8 cellular contexts compared by ENCODE assay signal in genomic region chr19:18192673-18193387, GRCh38. TPM values are rescaled to one million over a fixed set of nuclear protein-coding genes. Genes with fewer than 3 reads are reported as not detected.
DNase-seq lines count a peak whose midpoint lies in the region; ATAC-seq, FAIRE-seq and TF ChIP-seq lines count a peak whose summit lies in the region.

TSS of gene MPV17L2 (plus strand) at chr19:18193218. CDS start at chr19:18193282, 64 bp downstream.

- H3K4me3 ChIP-seq in AG10803 (ENCODE audit: low read length): peak within 1 kb of the TSS; percentile 78
- peak within 1 kb of the TSS; percentile 83 to 89 (median 86) for H3K4me3 ChIP-seq in keratinocyte (ENCODE audit: control insufficient read depth in 2 of 3, extremely low read depth in 1 of 3, insufficient read depth in 2 of 3, low read depth in 1 of 3, low read length in 3 of 3)

- H3K9me3 ChIP-seq in keratinocyte (ENCODE audit: control insufficient read depth, low read depth, low read length): no peaks in the 10 kb centered on the region

- H3K36me3 ChIP-seq in keratinocyte (ENCODE audit: control insufficient read depth in 2 of 2, extremely low read depth in 1 of 2, insufficient read depth in 2 of 2, low read length in 2 of 2): peaks cover 4 to 9% of the 10 kb centered on the region in 2 experiments

- FAIRE-seq in keratinocyte (lab: Jason Lieb, UNC): peak; percentile 97

- no peaks in the 10 kb centered on the region for H4K20me1 ChIP-seq in keratinocyte (ENCODE audit: control insufficient read depth, extremely low read depth, insufficient read depth, low read length)

- peak within 1 kb of the TSS; percentile 98 for H3K4me2 ChIP-seq in keratinocyte (ENCODE audit: control insufficient read depth, extremely low read depth, insufficient read depth, low read depth, low read length)

- dilution Hi-C loops in keratinocyte (cut with MboI; ENCODE audit: extremely low pct_ligation_motif_present, low sequenced_read_pairs): no loop called here

- H3K27ac ChIP-seq in keratinocyte (ENCODE audit: control insufficient read depth, insufficient read depth, low read length): peak within 1 kb of the TSS; percentile 81

- H3K9me1 ChIP-seq in keratinocyte (ENCODE audit: control insufficient read depth, extremely low read depth, insufficient read depth, low read length): peaks cover 4% of the 10 kb centered on the region

- ATAC-seq in GM19043 (IDR thresholded peaks at IDR 0.05; ENCODE audit: low read depth, unreplicated experiment) (peak; percentile 88), HG03432 (IDR thresholded peaks at IDR 0.05; ENCODE audit: unreplicated experiment) (peak; percentile 84)

- TF ChIP-seq CTCF in AG10803 (conservative IDR thresholded peaks at IDR 0.05; ENCODE audit: low read length): no peak
- no peak for TF ChIP-seq CTCF in chondrocyte (IDR thresholded peaks at IDR 0.05)
- no peak for TF ChIP-seq CTCF in keratinocyte (optimal IDR thresholded peaks at IDR 0.05 in 1 of 3, IDR thresholded peaks at IDR 0.05 in 1 of 3, conservative IDR thresholded peaks at IDR 0.05 in 1 of 3; ENCODE audit: extremely low read depth in 1 of 3, insufficient read depth in 2 of 3, low read length in 3 of 3)

- H3K27ac Mint-ChIP-seq in chondrocyte (ENCODE audit: unreplicated experiment): peak within 1 kb of the TSS; percentile 94

- H3K4me1 ChIP-seq in keratinocyte (ENCODE audit: control insufficient read depth, extremely low read depth, insufficient read depth, low read length): peaks cover 20% of the 10 kb centered on the region

- H3K4me1 Mint-ChIP-seq in chondrocyte (ENCODE audit: low read depth): peaks cover 24% of the 10 kb centered on the region

- peak within 1 kb of the TSS; percentile 79 for H3K4me3 Mint-ChIP-seq in chondrocyte (ENCODE audit: unreplicated experiment)

- DNase-seq in AG10803 (ENCODE audit: low read depth) (peak; percentile 100), NCI-H510A (lab: John Stamatoyannopoulos, UW) (peak; percentile 99), chondrocyte (ENCODE audit: low spot score) (peak; percentile 100), keratinocyte (ENCODE audit: low read depth, low spot score) (peak; percentile 99)
- DNase-seq in activated CD4-positive, alpha-beta T cell treated with anti-CD3 and anti-CD28 coated beads for 24 hours (ENCODE audit: low read depth in 2 of 2): peak; percentile 93 to 96
- DNase-seq in stimulated activated CD4-positive, alpha-beta T cell treated with anti-CD3 and anti-CD28 coated beads, Interleukin-15, amount 100 ng/mL, for 1 hour (ENCODE audit: low read depth in 1 of 2, low spot score in 1 of 2): peak; percentile 95 to 96

- H3K79me2 ChIP-seq in keratinocyte (ENCODE audit: control insufficient read depth, insufficient read depth, low read length): peaks cover 6% of the 10 kb centered on the region

- no peaks in the 10 kb centered on the region for H3K27me3 Mint-ChIP-seq in chondrocyte (ENCODE audit: low read depth)

- no peaks in the 10 kb centered on the region for H3K27me3 ChIP-seq in keratinocyte (ENCODE audit: control insufficient read depth, extremely low read depth, insufficient read depth, low read length)

- H2AFZ ChIP-seq in keratinocyte (ENCODE audit: control insufficient read depth, low read length): peak within 1 kb of the TSS; percentile 71

- H3K9me3 Mint-ChIP-seq in chondrocyte (ENCODE audit: low read depth): no peaks in the 10 kb centered on the region

- peaks cover 2% of the 10 kb centered on the region for H3K36me3 Mint-ChIP-seq in chondrocyte (ENCODE audit: low read depth)

- H3K9ac ChIP-seq in keratinocyte (ENCODE audit: control insufficient read depth, extremely low read depth, insufficient read depth, low read length): peak within 1 kb of the TSS; percentile 85

RNA-seq across cellular contexts. Expression of gene MPV17L2, which starts in this region (rescaled TPM):
- total RNA-seq in chondrocyte: 10.9 to 14.2 TPM (median 12.8 TPM) in 3 replicates
- polyA plus RNA-seq in keratinocyte: 26.3 to 39.8 TPM (median 26.8 TPM) in 3 replicates
- polyA plus RNA-seq in keratinocyte (2011; ENCODE audit: low read depth): 1.7 TPM
- 32.5 and 45.0 TPM in 2 replicates for polyA plus RNA-seq in keratinocyte (2011; cell fraction: cytosol; rRNA removed)
- 19.1 and 29.2 TPM in 2 replicates for polyA plus RNA-seq in keratinocyte (2011; cell fraction: nucleus; rRNA removed)
- polyA plus RNA-seq in keratinocyte (2012; ENCODE audit: low replicate concordance): 15.8 and 27.7 TPM in 2 replicates
- polyA minus RNA-seq in keratinocyte: 22.0 to 49.3 TPM (median 47.2 TPM) in 3 replicates
- polyA minus RNA-seq in keratinocyte (2011; cell fraction: cytosol; rRNA and poly(A)+ RNA removed): 34.1 TPM
- 10.8 and 12.0 TPM in 2 replicates for polyA minus RNA-seq in keratinocyte (2011; cell fraction: nucleus; rRNA and poly(A)+ RNA removed)

Comparison
In these comparisons a context has a peak if more than half of its experiments do, and no peak if none do; other contexts are left out.
1. Peak in every context shown above with its lines: DNase-seq, ATAC-seq, H3K4me3 ChIP-seq and H3K27ac ChIP-seq.